Comparison of ENCODE assay signal across 8 cellular contexts in genomic region chr9:19102631-19103345, GRCh38. TPM values are rescaled to one million over a fixed set of nuclear protein-coding genes. Genes with fewer than 3 reads are reported as not detected.
DNase-seq lines count a peak whose midpoint lies in the region; TF ChIP-seq lines count a peak whose summit lies in the region.

Gene HAUS6 (minus strand): TSS chr9:19102904. CDS start chr9:19102651, 253 bp downstream.

- H3K36me3 ChIP-seq in GM23248 (ENCODE audit: low read depth) (no peaks in the 10 kb centered on the region), esophagus squamous epithelium (peaks cover 0 to 6% (median 0%) of the 10 kb centered on the region in 3 donors)

- peak in 5 of 6 experiments; percentile 12 to 88 (median 79) for TF ChIP-seq CTCF in esophagus squamous epithelium (IDR thresholded peaks at IDR 0.05)

- H3K4me3 Mint-ChIP-seq in activated T-helper 1 cell treated with anti-CD3 and anti-CD28 coated beads, Interleukin-12 subunit alpha, Interleukin-12 subunit beta, Interleukin-2, Interleukin-4 antibody, amounts not matched to agents 30 ng/mL and 10 ng/mL and 1 ng/mL, durations not matched to agents 14 hours and 24 hours and 36 hours: peak within 1 kb of the TSS; percentile 94

- no peaks in the 10 kb centered on the region for H4K20me1 ChIP-seq in GM23248 (ENCODE audit: insufficient read depth)

- H3K36me3 Mint-ChIP-seq in activated T-helper 1 cell treated with anti-CD3 and anti-CD28 coated beads, Interleukin-12 subunit alpha, Interleukin-12 subunit beta, Interleukin-2, Interleukin-4 antibody, amounts not matched to agents 30 ng/mL and 10 ng/mL and 1 ng/mL, durations not matched to agents 14 hours and 24 hours and 36 hours (ENCODE audit: low read depth): peaks cover 10% of the 10 kb centered on the region

- H2AFZ ChIP-seq in GM23248: peak within 1 kb of the TSS; percentile 86

- intact Hi-C loops in activated T-helper 1 cell treated with anti-CD3 and anti-CD28 coated beads, Interleukin-12 subunit alpha, Interleukin-12 subunit beta, Interleukin-2, Interleukin-4 antibody, amounts not matched to agents 30 ng/mL and 10 ng/mL and 1 ng/mL, durations not matched to agents 14 hours and 24 hours and 36 hours (cut with micrococcal nuclease): loop anchor here (1.0 to 2.0 kb wide), 10 partner anchors 17 to 355 kb away; partner anchors contain the start of genes DENND4C, PLIN2, RPS6 and RRAGA
- intact Hi-C loops in esophagus squamous epithelium (cut with DNase I): no loop called here

- peak within 1 kb of the TSS; percentile 97 for H3K4me3 ChIP-seq in GM23248
- peak within 1 kb of the TSS; percentile 64 to 87 (median 76) for H3K4me3 ChIP-seq in esophagus squamous epithelium

- H3K27me3 Mint-ChIP-seq in activated T-helper 1 cell treated with anti-CD3 and anti-CD28 coated beads, Interleukin-12 subunit alpha, Interleukin-12 subunit beta, Interleukin-2, Interleukin-4 antibody, amounts not matched to agents 30 ng/mL and 10 ng/mL and 1 ng/mL, durations not matched to agents 14 hours and 24 hours and 36 hours (ENCODE audit: insufficient read depth): no peaks in the 10 kb centered on the region

- no peaks in the 10 kb centered on the region for H3K9me2 ChIP-seq in GM23248 (ENCODE audit: insufficient read depth)

- H3K27ac ChIP-seq in GM23248 (peak within 1 kb of the TSS; percentile 73), esophagus squamous epithelium (peak within 1 kb of the TSS; percentile 82 to 94 (median 90))

- H3K27me3 ChIP-seq in GM23248 (replicated peaks; ENCODE audit: insufficient read depth) (no peaks in the 10 kb centered on the region), esophagus squamous epithelium (no peaks in the 10 kb centered on the region)

- peaks cover 47% of the 10 kb centered on the region for H3K79me2 ChIP-seq in GM23248 (ENCODE audit: insufficient read depth)

- in situ Hi-C loops in GM23248 (cut with MboI): no loop called here

- H3K4me1 ChIP-seq in GM23248 (ENCODE audit: insufficient read depth): peaks cover 11% of the 10 kb centered on the region
- H3K4me1 ChIP-seq in esophagus squamous epithelium: peaks cover 8 to 37% (median 11%) of the 10 kb centered on the region in 3 donors

- peak within 1 kb of the TSS; percentile 88 for H3K9ac ChIP-seq in GM23248

- peaks cover 16% of the 10 kb centered on the region for H3K4me1 Mint-ChIP-seq in activated T-helper 1 cell treated with anti-CD3 and anti-CD28 coated beads, Interleukin-12 subunit alpha, Interleukin-12 subunit beta, Interleukin-2, Interleukin-4 antibody, amounts not matched to agents 30 ng/mL and 10 ng/mL and 1 ng/mL, durations not matched to agents 14 hours and 24 hours and 36 hours (ENCODE audit: low read depth)

- WGBS in GM23248 (ENCODE audit: low coverage in 1 of 2, low lambda C conversion rate in 2 of 2, missing lambda C conversion rate in 2 of 2), 2 experiments: 3 to 4% methylated on average over 43 to 45 of the region's 46 CpGs
- WGBS in esophagus squamous epithelium, 2 donors: 2 to 4% methylated on average over 31 to 34 of the region's 46 CpGs

- H3F3A ChIP-seq in GM23248 (ENCODE audit: insufficient read depth): 0 out of 2 replicates have a peak, but pooled peaks cover 13% of the 10 kb centered on the region

- H3K4me2 ChIP-seq in GM23248 (ENCODE audit: unreplicated experiment): peak within 1 kb of the TSS; percentile 79

- no peaks in the 10 kb centered on the region for H3K9me3 Mint-ChIP-seq in activated T-helper 1 cell treated with anti-CD3 and anti-CD28 coated beads, Interleukin-12 subunit alpha, Interleukin-12 subunit beta, Interleukin-2, Interleukin-4 antibody, amounts not matched to agents 30 ng/mL and 10 ng/mL and 1 ng/mL, durations not matched to agents 14 hours and 24 hours and 36 hours

- no peaks in the 10 kb centered on the region for H3K9me3 ChIP-seq in GM23248 (ENCODE audit: low read depth)
- H3K9me3 ChIP-seq in esophagus squamous epithelium: no peaks in the 10 kb centered on the region

- peak within 1 kb of the TSS; percentile 96 for H3K27ac Mint-ChIP-seq in activated T-helper 1 cell treated with anti-CD3 and anti-CD28 coated beads, Interleukin-12 subunit alpha, Interleukin-12 subunit beta, Interleukin-2, Interleukin-4 antibody, amounts not matched to agents 30 ng/mL and 10 ng/mL and 1 ng/mL, durations not matched to agents 14 hours and 24 hours and 36 hours

- TF ChIP-seq POLR2A in esophagus squamous epithelium (IDR thresholded peaks at IDR 0.05): peak in 3 of 4 donors; percentile 34 to 74 (median 54)

- DNase-seq in EH (ENCODE audit: low read depth) (peak; percentile 97), GM23248 (peak; percentile 99), Kasumi-1 (lab: John Stamatoyannopoulos, UW) (peak; percentile 90 to 91), RPMI7951 (ENCODE audit: low read depth) (peak; percentile 93), esophagus squamous epithelium (lab: John Stamatoyannopoulos, UW) (peak; percentile 86), myocyte (ENCODE audit: low read depth) (peak; percentile 98)
- peak; percentile 92 for DNase-seq in activated T-helper 1 cell treated with anti-CD3 and anti-CD28 coated beads, Interleukin-12 subunit alpha, Interleukin-12 subunit beta, Interleukin-2, Interleukin-4 antibody, amounts not matched to agents 30 ng/mL and 10 ng/mL and 1 ng/mL, durations not matched to agents 14 hours and 24 hours and 36 hours (ENCODE audit: low spot score)
- DNase-seq in stimulated activated CD8-positive, alpha-beta memory T cell treated with anti-CD3 and anti-CD28 coated beads, Interleukin-7, amount 100 ng/mL, for 48 hours (ENCODE audit: extremely low read depth in 1 of 2, low read depth in 1 of 2): peak; percentile 81 to 89

RNA-seq across cellular contexts. Expression of gene HAUS6, which starts in this region (rescaled TPM):
- total RNA-seq in GM23248 (2014; rRNA removed; shearing (Covaris generic)): 9.4 and 12.5 TPM in 2 replicates
- 7.0 and 7.7 TPM in 2 replicates for polyA plus RNA-seq in GM23248 (2016; fragmentation: Nextera tagmentation; extraction: Ambion mirVana)
- 25.1 and 31.7 TPM in 2 replicates for total RNA-seq in RPMI7951 (2014; rRNA removed; shearing (Covaris generic))
- 31.8 and 31.9 TPM in 2 replicates for total RNA-seq in activated T-helper 1 cell treated with anti-CD3 and anti-CD28 coated beads, Interleukin-12 subunit alpha, Interleukin-12 subunit beta, Interleukin-2, Interleukin-4 antibody, amounts not matched to agents 30 ng/mL and 10 ng/mL and 1 ng/mL, durations not matched to agents 14 hours and 24 hours and 36 hours
- total RNA-seq in esophagus squamous epithelium (1 to 10 TPM; 3.1 to 9.3 (median 9.0) TPM), myocyte (13.5 and 15.4 TPM in 2 replicates)
- polyA plus RNA-seq in myocyte (2012): 3.1 TPM

Comparison
In these comparisons a context has a peak if more than half of its experiments do, and no peak if none do; other contexts are left out.
1. Peak in every context shown above with its lines: DNase-seq, H3K4me3 ChIP-seq and H3K27ac ChIP-seq.